9 cellular contexts compared by ENCODE assay signal in genomic region chr9:114155967-114156294, GRCh38. TPM values are rescaled to one million over a fixed set of nuclear protein-coding genes. Genes with fewer than 3 reads are reported as not detected.
DNase-seq lines count a peak whose midpoint lies in the region; ATAC-seq and TF ChIP-seq lines count a peak whose summit lies in the region.
"Had no signal": no experiment of that assay in that cellular context is flagged by ENCODE, and none has a peak within 500 bp of the region (broad histone marks: within the 10 kb centered on the region; RNA-seq: fewer than 3 reads in every experiment).

No MANE protein-coding gene starts in this region.

- no peaks in the 10 kb centered on the region for H3K36me3 Mint-ChIP-seq in activated CD4-positive, alpha-beta T cell treated with anti-CD3 and anti-CD28 coated beads for 36 hours (ENCODE audit: low read depth)

- ATAC-seq in activated CD4-positive, alpha-beta T cell treated with anti-CD3 and anti-CD28 coated beads for 36 hours: no peak
- ATAC-seq in lower lobe of right lung: no peak

- POLR2A ChIA-PET in activated CD4-positive, alpha-beta T cell treated with anti-CD3 and anti-CD28 coated beads for 36 hours (lab: Charles Lee): interaction anchor here (0.6 kb wide), 1 partner anchor 138 kb away, joined by 3 read pairs; no protein-coding TSS in a partner anchor

- no peak for TF ChIP-seq CTCF in astrocyte of the spinal cord (IDR thresholded peaks at IDR 0.05; ENCODE audit: low read depth, low read length)
- no peak for TF ChIP-seq CTCF in lower lobe of right lung (IDR thresholded peaks at IDR 0.05)

- peak overlapping the region; percentile 83 for H3K4me3 Mint-ChIP-seq in activated CD4-positive, alpha-beta T cell treated with anti-CD3 and anti-CD28 coated beads for 36 hours

- in situ Hi-C loops in astrocyte of the spinal cord (cut with HindIII; ENCODE audit: low sequenced_read_pairs): no loop called here

- no peak overlapping the region for H3K27ac Mint-ChIP-seq in activated CD4-positive, alpha-beta T cell treated with anti-CD3 and anti-CD28 coated beads for 36 hours

- H3K36me3 ChIP-seq in lower lobe of right lung (no peaks in the 10 kb centered on the region), thymus (ENCODE audit: control insufficient read depth, insufficient read depth) (no peaks in the 10 kb centered on the region)

- H3K27me3 ChIP-seq in lower lobe of right lung (ENCODE audit: low read depth) (peaks cover 37% of the 10 kb centered on the region), thymus (ENCODE audit: control insufficient read depth, insufficient read depth) (peaks cover 48% of the 10 kb centered on the region)

- intact Hi-C loops in activated CD4-positive, alpha-beta T cell treated with anti-CD3 and anti-CD28 coated beads for 36 hours (cut with DNase I, micrococcal nuclease): loop anchor here (1.0 to 5.0 kb wide), 7 partner anchors 47 to 351 kb away; partner anchors contain the start of gene WHRN (in 1 of the 2)
- intact Hi-C loops in lower lobe of right lung (cut with DNase I): no loop called here

- peaks cover 23% of the 10 kb centered on the region for H3K4me1 Mint-ChIP-seq in activated CD4-positive, alpha-beta T cell treated with anti-CD3 and anti-CD28 coated beads for 36 hours

- peak overlapping the region; percentile 64 for H3K4me3 ChIP-seq in astrocyte of the spinal cord (ENCODE audit: low read depth, low read length)
- peak overlapping the region; percentile 61 for H3K4me3 ChIP-seq in lower lobe of right lung
- peak overlapping the region; percentile 48 for H3K4me3 ChIP-seq in thymus (ENCODE audit: low read length)

- H3K27me3 Mint-ChIP-seq in activated CD4-positive, alpha-beta T cell treated with anti-CD3 and anti-CD28 coated beads for 36 hours: peaks cover 40% of the 10 kb centered on the region

- no peaks in the 10 kb centered on the region for H3K9me3 Mint-ChIP-seq in activated CD4-positive, alpha-beta T cell treated with anti-CD3 and anti-CD28 coated beads for 36 hours (ENCODE audit: low read depth)

- H3K9me3 ChIP-seq in lower lobe of right lung: no peaks in the 10 kb centered on the region
- H3K9me3 ChIP-seq in thymus (ENCODE audit: control insufficient read depth): no peaks in the 10 kb centered on the region

- H3K27ac ChIP-seq in lower lobe of right lung (no peak overlapping the region), thymus (ENCODE audit: low read depth) (no peak overlapping the region)
- H3K27ac ChIP-seq: C4-2B had no signal

- peak; percentile 57 for DNase-seq in activated CD4-positive, alpha-beta T cell treated with anti-CD3 and anti-CD28 coated beads for 36 hours
- no peak for DNase-seq in activated CD4-positive, alpha-beta T cell treated with anti-CD3 and anti-CD28 coated beads, Interleukin-2, amount 50 U/mL, for 4 hours
- no peak for DNase-seq in astrocyte of the spinal cord (ENCODE audit: low read depth, low spot score)
- no peak for DNase-seq in lower lobe of right lung
- DNase-seq in SKM-1 (lab: John Stamatoyannopoulos, UW; ENCODE audit: unreplicated experiment): no peak
- DNase-seq in AG20443 (ENCODE audit: low spot score): no peak
- no peak for DNase-seq in C1 segment of cervical spinal cord (lab: John Stamatoyannopoulos, UW)

- WGBS in thymus: 2% methylated on average over 41 of the region's 41 CpGs

- peaks cover 20% of the 10 kb centered on the region for H3K4me1 ChIP-seq in lower lobe of right lung
- H3K4me1 ChIP-seq in thymus (ENCODE audit: control insufficient read depth, insufficient read depth, low read length): no peaks in the 10 kb centered on the region

- CTCF ChIA-PET in activated CD4-positive, alpha-beta T cell treated with anti-CD3 and anti-CD28 coated beads for 36 hours (lab: Charles Lee): interaction anchor here (0.7 to 5.5 kb wide), 5 partner anchors 11 to 143 kb away, joined by 3 to 35 read pairs (median 4); no protein-coding TSS in a partner anchor

RNA-seq across cellular contexts. Expression of gene COL27A1, which starts 0.6 kb away (rescaled TPM):
- total RNA-seq in activated CD4-positive, alpha-beta T cell treated with anti-CD3 and anti-CD28 coated beads for 36 hours: 1 to 10 TPM; 8.9 to 9.1 TPM
- 13.0 TPM for total RNA-seq in lower lobe of right lung
- 24.0 TPM for polyA plus RNA-seq in thymus

RNA-seq across cellular contexts. Expression of gene KIF12, which starts 56.8 kb away (rescaled TPM):
- not detected for total RNA-seq in activated CD4-positive, alpha-beta T cell treated with anti-CD3 and anti-CD28 coated beads for 36 hours
- total RNA-seq in lower lobe of right lung: 4.8 TPM
- 1.8 TPM for polyA plus RNA-seq in thymus
